ENCODE assay signal across 2 cellular contexts in the genomic region with DNA sequence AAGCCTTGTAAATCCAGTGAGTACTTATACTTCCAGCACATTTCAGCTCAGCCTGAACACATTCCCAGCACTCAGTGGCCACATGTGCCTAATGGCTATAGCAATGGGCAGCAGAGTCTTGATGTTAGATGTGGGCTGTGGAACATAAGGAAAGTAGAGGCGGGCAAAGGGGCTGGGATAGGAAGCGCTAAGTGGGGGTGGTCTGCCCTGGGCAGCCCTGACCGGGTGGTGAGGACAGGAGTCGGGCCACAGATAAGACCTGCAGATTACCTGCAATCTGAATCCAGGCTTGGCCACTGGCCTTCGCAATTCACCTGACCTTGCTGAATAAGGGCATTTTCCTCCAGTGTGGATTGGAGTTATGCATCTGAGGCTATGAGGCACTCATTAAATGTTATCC.
TF ChIP-seq lines count a peak whose summit lies in the region.

No MANE protein-coding gene starts in this region.

TF ChIP-seq in SK-N-SH, 30 proteins besides CTCF, POLR2A, EP300 and RAD21 (continued from another document):
- TF ChIP-seq MAX (IDR thresholded peaks at IDR 0.05; ENCODE audit: low read depth) (no peak), MXI1 (IDR thresholded peaks at IDR 0.05; ENCODE audit: low read depth, low read length) (no peak), YY1 (IDR thresholded peaks at IDR 0.05; ENCODE audit: low read depth) (no peak), FOXJ3 (CRISPR knock-in tag; IDR thresholded peaks at IDR 0.05) (no peak), FOXM1 (IDR thresholded peaks at IDR 0.05; ENCODE audit: low read depth) (no peak)
- TF ChIP-seq, protein P1, sequence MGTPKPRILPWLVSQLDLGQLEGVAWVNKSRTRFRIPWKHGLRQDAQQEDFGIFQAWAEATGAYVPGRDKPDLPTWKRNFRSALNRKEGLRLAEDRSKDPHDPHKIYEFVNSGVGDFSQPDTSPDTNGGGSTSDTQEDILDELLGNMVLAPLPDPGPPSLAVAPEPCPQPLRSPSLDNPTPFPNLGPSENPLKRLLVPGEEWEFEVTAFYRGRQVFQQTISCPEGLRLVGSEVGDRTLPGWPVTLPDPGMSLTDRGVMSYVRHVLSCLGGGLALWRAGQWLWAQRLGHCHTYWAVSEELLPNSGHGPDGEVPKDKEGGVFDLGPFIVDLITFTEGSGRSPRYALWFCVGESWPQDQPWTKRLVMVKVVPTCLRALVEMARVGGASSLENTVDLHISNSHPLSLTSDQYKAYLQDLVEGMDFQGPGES (IDR thresholded peaks at IDR 0.05; ENCODE audit: low read depth, low read length), result no peak
TF ChIP-seq in SK-N-SH: peak in this region for 0.

TF ChIP-seq in SK-N-SH treated with all-trans-retinoic acid at 6 μM for 48 hours, 23 proteins besides CTCF, POLR2A, EP300 and RAD21 (continued from another document):
- no peak for TF ChIP-seq CSRNP3 (CRISPR knock-in tag; IDR thresholded peaks at IDR 0.05)
- TF ChIP-seq ZC3H10 (CRISPR knock-in tag; IDR thresholded peaks at IDR 0.05), result no peak
- no peak for TF ChIP-seq SNAI2 (CRISPR knock-in tag; IDR thresholded peaks at IDR 0.05)
TF ChIP-seq in SK-N-SH treated with all-trans-retinoic acid at 6 μM for 48 hours: peak in this region for 0.
